ENCODE assay signal across 8 cellular contexts in the genomic region with DNA sequence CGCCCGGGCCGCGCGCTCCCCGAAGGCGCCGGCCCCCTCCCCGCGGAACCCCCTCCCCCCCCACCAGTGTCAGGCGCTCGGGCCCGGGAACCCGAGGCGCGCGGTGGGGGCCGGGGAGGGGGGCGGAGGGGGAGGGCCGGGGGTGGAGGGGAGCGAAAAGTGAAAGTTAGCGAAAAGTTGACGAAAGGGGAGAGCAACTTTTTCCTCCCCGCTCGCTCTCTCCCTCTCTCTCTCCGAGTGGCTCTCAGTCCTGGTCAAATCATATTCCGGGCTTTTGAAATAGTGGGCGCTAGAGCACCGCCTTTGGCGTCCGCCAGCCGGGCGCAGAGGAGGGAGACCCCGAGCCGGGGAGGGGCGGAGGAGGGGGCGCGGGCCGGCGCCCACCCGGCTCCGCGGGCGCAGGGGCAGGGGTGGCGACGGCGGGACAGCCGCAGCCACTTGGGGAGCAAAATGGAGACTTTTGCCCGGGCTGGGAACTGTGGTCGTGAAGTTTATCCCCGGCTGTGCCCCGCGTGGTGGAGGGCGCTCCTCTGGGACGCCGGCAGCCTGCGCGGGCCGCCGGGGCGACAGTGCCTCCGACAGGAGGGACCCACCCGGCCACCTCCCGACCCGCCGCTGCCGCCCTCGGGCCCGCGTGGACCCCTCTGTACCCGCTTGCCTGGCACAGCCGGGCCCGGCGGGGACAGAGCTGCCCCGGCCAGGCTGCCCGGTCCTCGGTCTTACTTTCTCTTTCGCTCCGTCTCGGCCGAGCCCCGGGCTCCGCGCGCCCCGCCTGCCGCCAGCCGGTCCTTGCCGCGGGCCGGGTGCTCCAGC. TPM values are rescaled to one million over a fixed set of nuclear protein-coding genes. Genes with fewer than 3 reads are reported as not detected.
DNase-seq lines count a peak whose midpoint lies in the region; FAIRE-seq and TF ChIP-seq lines count a peak whose summit lies in the region.

No MANE protein-coding gene starts in this region.

- peak overlapping the region; percentile 89 for H2AFZ ChIP-seq in smooth muscle cell (ENCODE audit: low read depth)

- no peaks in the 10 kb centered on the region for H3K79me2 ChIP-seq in smooth muscle cell (ENCODE audit: low read depth)

- H3K9me3 ChIP-seq in CD8-positive, alpha-beta memory T cell (ENCODE audit: low read length) = no peaks in the 10 kb centered on the region
- H3K9me3 ChIP-seq in kidney (ENCODE audit: control insufficient read depth in 1 of 2, low read length in 2 of 2) (no peaks in the 10 kb centered on the region), smooth muscle cell (replicated peaks; ENCODE audit: low read depth) (no peaks in the 10 kb centered on the region)

- H3F3A ChIP-seq in smooth muscle cell (ENCODE audit: low read depth) = no peaks in the 10 kb centered on the region

- H3K27ac Mint-ChIP-seq in CD8-positive, alpha-beta memory T cell = no peak overlapping the region

- FAIRE-seq in kidney (lab: Jason Lieb, UNC) = no peak

- no peak overlapping the region for H3K27ac ChIP-seq in CD8-positive, alpha-beta memory T cell (ENCODE audit: low read depth, low read length)
- H3K27ac ChIP-seq in kidney (ENCODE audit: low read depth in 2 of 2, low read length in 2 of 2) (peak overlapping the region; percentile 90 to 93), smooth muscle cell (ENCODE audit: low read depth) (no peak overlapping the region)

- H4K20me1 ChIP-seq in smooth muscle cell (ENCODE audit: low read depth) = peaks cover 8% of the 10 kb centered on the region

- CTCF ChIA-PET in CD8-positive, alpha-beta memory T cell (lab: Charles Lee) = no interaction called here

- no peaks in the 10 kb centered on the region for H3K36me3 ChIP-seq in CD8-positive, alpha-beta memory T cell (ENCODE audit: insufficient read depth, low read length)
- H3K36me3 ChIP-seq in kidney (ENCODE audit: control insufficient read depth in 1 of 2, insufficient read depth in 2 of 2, low read length in 2 of 2) (no peaks in the 10 kb centered on the region), smooth muscle cell (ENCODE audit: low read depth) (no peaks in the 10 kb centered on the region)

- intact Hi-C loops in kidney (cut with DNase I) = no loop called here

- peaks cover 1 to 4% (median 3%) of the 10 kb centered on the region in 3 donors for H3K4me1 Mint-ChIP-seq in CD8-positive, alpha-beta memory T cell

- H3K36me3 Mint-ChIP-seq in CD8-positive, alpha-beta memory T cell = no peaks in the 10 kb centered on the region

- H3K9ac ChIP-seq in kidney (ENCODE audit: low read length in 2 of 2) (peak overlapping the region; percentile 24 to 71), smooth muscle cell (ENCODE audit: low read depth) (no peak overlapping the region)

- peak overlapping the region in 6 of 7 donors; percentile 18 to 62 (median 40) for H3K4me3 Mint-ChIP-seq in CD8-positive, alpha-beta memory T cell

- peak overlapping the region; percentile 97 for H3K4me2 ChIP-seq in smooth muscle cell

- H3K27me3 Mint-ChIP-seq in CD8-positive, alpha-beta memory T cell = peaks cover 9 to 28% of the 10 kb centered on the region in 2 donors

- WGBS in smooth muscle cell (ENCODE audit: low lambda C conversion rate) = 2% methylated on average over 36 of the region's 91 CpGs

- no peak overlapping the region for H3K4me3 ChIP-seq in CD8-positive, alpha-beta memory T cell (ENCODE audit: low read length)
- H3K4me3 ChIP-seq in cardiac fibroblast (replicated peaks in 1 of 2; ENCODE audit: low read depth in 2 of 2, low read length in 2 of 2) = peak overlapping the region; percentile 45 to 47
- H3K4me3 ChIP-seq in kidney (ENCODE audit: low read length in 2 of 2) = peak overlapping the region; percentile 23 to 62
- peak overlapping the region; percentile 85 for H3K4me3 ChIP-seq in smooth muscle cell

- DNase-seq in CD8-positive, alpha-beta memory T cell = peak in 1 of 5 donors; percentile 36
- DNase-seq in LoVo (ENCODE audit: low spot score) (peak; percentile 27), cardiac fibroblast (ENCODE audit: low read depth in 2 of 2) (peak; percentile 51 to 62), kidney (peak; percentile 75), smooth muscle cell (lab: John Stamatoyannopoulos, UW; ENCODE audit: unreplicated experiment) (peak; percentile 48), NCI-H2029 (lab: John Stamatoyannopoulos, UW) (no peak), NCI-H187 treated with DMSO at 0.1 percent for 48 hours (lab: John Stamatoyannopoulos, UW) (no peak)
- DNase-seq in activated CD4-positive, alpha-beta T cell treated with anti-CD3 and anti-CD28 coated beads, Interleukin-2, amount 50 U/mL, for 48 hours = no peak

- H3K4me1 ChIP-seq in CD8-positive, alpha-beta memory T cell (ENCODE audit: insufficient read depth, low read length) = no peaks in the 10 kb centered on the region
- H3K4me1 ChIP-seq in kidney (ENCODE audit: control insufficient read depth in 1 of 2, insufficient read depth in 1 of 2, low read depth in 1 of 2, low read length in 2 of 2) = peaks cover 0 to 3% of the 10 kb centered on the region in 2 donors
- H3K4me1 ChIP-seq in smooth muscle cell (ENCODE audit: low read depth) = peaks cover 39% of the 10 kb centered on the region

- POLR2A ChIA-PET in CD8-positive, alpha-beta memory T cell (lab: Charles Lee) = no interaction called here

- H3K9me3 Mint-ChIP-seq in CD8-positive, alpha-beta memory T cell = no peaks in the 10 kb centered on the region

- TF ChIP-seq CTCF in cardiac fibroblast (IDR thresholded peaks at IDR 0.05; ENCODE audit: low read depth, low read length) (peak; percentile 8), kidney (IDR thresholded peaks at IDR 0.05; ENCODE audit: borderline replicate concordance, extremely low read depth, insufficient read depth) (no peak), smooth muscle cell (IDR thresholded peaks at IDR 0.05; ENCODE audit: borderline replicate concordance, insufficient read depth, poor library complexity, severe bottlenecking) (peak; percentile 36)

- peaks cover 8% of the 10 kb centered on the region for H3K27me3 ChIP-seq in CD8-positive, alpha-beta memory T cell (ENCODE audit: insufficient read depth, low read length, poor library complexity, severe bottlenecking)
- H3K27me3 ChIP-seq in smooth muscle cell (ENCODE audit: low read depth) = peaks cover 86% of the 10 kb centered on the region

RNA-seq across cellular contexts. Expression of a gene that starts 0.7 kb away (rescaled TPM):
- total RNA-seq in CD8-positive, alpha-beta memory T cell = not detected
- polyA plus RNA-seq in CD8-positive, alpha-beta memory T cell = not detected
- total RNA-seq in kidney (21.9 TPM), smooth muscle cell (0.72 and 1.2 TPM in 2 replicates)
- polyA plus RNA-seq in kidney (ENCODE audit: insufficient read depth, low read depth, low replicate concordance) (3.0 TPM), smooth muscle cell (1.1 and 1.3 TPM in 2 replicates)

RNA-seq across cellular contexts. Expression of a gene that starts 48.4 kb away (rescaled TPM):
- not detected for total RNA-seq in CD8-positive, alpha-beta memory T cell
- not detected for polyA plus RNA-seq in CD8-positive, alpha-beta memory T cell
- not detected for total RNA-seq in kidney
- not detected for polyA plus RNA-seq in kidney (ENCODE audit: insufficient read depth, low read depth, low replicate concordance)
- not detected in 2 replicates for total RNA-seq in smooth muscle cell
- polyA plus RNA-seq in smooth muscle cell = not detected in 2 replicates

Comparison
In these comparisons a context has a peak if more than half of its experiments do, and no peak if none do; other contexts are left out.
1. DNase-seq: peak in LoVo (single experiment), cardiac fibroblast (2 of 2), kidney (single experiment) and smooth muscle cell (single experiment); none in NCI-H2029 (single experiment), activated CD4-positive, alpha-beta T cell treated with anti-CD3 and anti-CD28 coated beads, Interleukin-2, amount 50 U/mL, for 48 hours (0 of 2) and NCI-H187 treated with DMSO at 0.1 percent for 48 hours (single experiment).
2. H3K27ac ChIP-seq: peak in kidney (2 of 2); none in CD8-positive, alpha-beta memory T cell (single experiment) and smooth muscle cell (single experiment).
3. RNA of a gene that starts 0.7 kb away (total RNA-seq): 21.9 TPM in kidney (single experiment); 0.72 to 1.2 TPM in smooth muscle cell and not detected in CD8-positive, alpha-beta memory T cell; every median in the first group is over 10 times any median in the second.